In genomic region chr6:138970856-138971425, GRCh38 we compare ENCODE assay signal across 8 cellular contexts. TPM values are rescaled to one million over a fixed set of nuclear protein-coding genes. Genes with fewer than 3 reads are reported as not detected.
A peak's percentile ranks its signal among the peaks of the same experiment; 100 is the strongest.
DNase-seq lines count a peak whose midpoint lies in the region; ATAC-seq, FAIRE-seq and TF ChIP-seq lines count a peak whose summit lies in the region.

No MANE protein-coding gene starts in this region.

- H3K36me3 ChIP-seq in K562 (ENCODE audit: control insufficient read depth, insufficient read depth, low read length) (no peaks in the 10 kb centered on the region), mesenchymal stem cell (ENCODE audit: control insufficient read depth in 1 of 2, insufficient read depth in 2 of 2, low read depth in 1 of 2, low read length in 2 of 2) (no peaks in the 10 kb centered on the region)

- WGBS in K562 (ENCODE audit: insufficient coverage, low coverage, missing lambda C conversion rate) = 37% methylated on average over 1 of the region's 1 CpG
- 0% methylated on average over 1 of the region's 1 CpG for WGBS in mesenchymal stem cell

- H2BK5ac ChIP-seq in mesenchymal stem cell (ENCODE audit: low read depth, low read length, poor library complexity, severe bottlenecking) = no peak overlapping the region

- TF ChIP-seq RAD21 in K562 (CRISPR knock-in tag; conservative IDR thresholded peaks at IDR 0.05 in 1 of 2, IDR thresholded peaks at IDR 0.05 in 1 of 2) = no peak

- H3K79me2 ChIP-seq in K562 (ENCODE audit: control insufficient read depth, insufficient read depth, low read length) = peaks cover 16% of the 10 kb centered on the region; the same call in 2 of the 3 replicates

- H4K8ac ChIP-seq in mesenchymal stem cell (ENCODE audit: low read length) = no peak overlapping the region

- BruUV-seq in K562 (replicated peaks; lab: Mats Ljungman, UMichigan) = no TSS peak

- H3K79me1 ChIP-seq in mesenchymal stem cell (replicated peaks; ENCODE audit: low read length, poor library complexity, severe bottlenecking) = peaks cover 5% of the 10 kb centered on the region

- H3K9ac ChIP-seq in K562 (ENCODE audit: insufficient read depth in 1 of 2, low read depth in 2 of 2, low read length in 2 of 2) = no peak overlapping the region
- peak overlapping the region; percentile 78 for H3K9ac ChIP-seq in mesenchymal stem cell (ENCODE audit: low read length)

- TF ChIP-seq POLR2A in K562 (conservative IDR thresholded peaks at IDR 0.05) = no peak
- TF ChIP-seq POLR2A in GM18505 (IDR thresholded peaks at IDR 0.05; ENCODE audit: borderline replicate concordance, extremely low read depth, insufficient read depth, insufficient read length) = no peak

- no peak overlapping the region for H2BK15ac ChIP-seq in mesenchymal stem cell (ENCODE audit: low read depth, poor library complexity, severe bottlenecking)

- peak; percentile 59 for ATAC-seq in HG02885 (IDR thresholded peaks at IDR 0.05; ENCODE audit: poor library complexity, unreplicated experiment)
- ATAC-seq in K562 = no peak; the same call in 2 of the 3 replicates
- no peak for ATAC-seq in GM18505 (IDR thresholded peaks at IDR 0.05; ENCODE audit: unreplicated experiment)

- H3K18ac ChIP-seq in mesenchymal stem cell (ENCODE audit: low read depth in 1 of 2, low read length in 2 of 2) = no peak overlapping the region

- FAIRE-seq in K562 (lab: Jason Lieb, UNC) = no peak

- CTCF ChIA-PET in K562 (lab: Yijun Ruan, JAX; ENCODE audit: low intra/inter-chr PET ratio) = interaction anchor here (0.6 kb wide), 1 partner anchor 153 kb away, joined by 3 read pairs; no protein-coding TSS in a partner anchor

- no peak overlapping the region for H3K27ac ChIP-seq in K562 (ENCODE audit: extremely low read depth, low read depth, low read length)
- peak overlapping the region; percentile 57 for H3K27ac ChIP-seq in mesenchymal stem cell (ENCODE audit: low read length, poor library complexity, severe bottlenecking)

- TF ChIP-seq CTCF in K562 (IDR thresholded peaks at IDR 0.05 in 2 of 3, conservative IDR thresholded peaks at IDR 0.05 in 1 of 3; ENCODE audit: insufficient read depth in 2 of 3, low read depth in 1 of 3, low read length in 3 of 3) = no peak

- H2BK12ac ChIP-seq in mesenchymal stem cell (ENCODE audit: low read length in 2 of 2) = no peak overlapping the region

- H3K14ac ChIP-seq in mesenchymal stem cell (ENCODE audit: low read length in 2 of 2) = no peak overlapping the region

- H3K4ac ChIP-seq in mesenchymal stem cell (ENCODE audit: low read depth in 1 of 2, low read length in 2 of 2) = no peak overlapping the region

- H4K91ac ChIP-seq in mesenchymal stem cell (ENCODE audit: low read length) = no peak overlapping the region

- in situ Hi-C loops in K562 (cut with MboI) = no loop called here

- intact Hi-C loops in K562 (cut with micrococcal nuclease) = no loop called here

- H2BK120ac ChIP-seq in mesenchymal stem cell (ENCODE audit: low read depth, low read length) = no peak overlapping the region

- H3K4me3 ChIP-seq in K562 (no peak overlapping the region), mesenchymal stem cell (ENCODE audit: insufficient read depth in 1 of 2, low read depth in 1 of 2, low read length in 2 of 2) (peak overlapping the region in 1 of 2 experiments; percentile 55)

- H3K9me3 ChIP-seq in K562 (replicated peaks; ENCODE audit: control insufficient read depth, insufficient read depth, low read depth, low read length) (no peaks in the 10 kb centered on the region), mesenchymal stem cell (ENCODE audit: control insufficient read depth, low read length) (no peaks in the 10 kb centered on the region)

- no peaks in the 10 kb centered on the region for H3K9me1 ChIP-seq in K562 (ENCODE audit: control insufficient read depth, insufficient read depth, low read length)

- TF ChIP-seq EP300 in K562 (IDR thresholded peaks at IDR 0.05; ENCODE audit: low read length) = no peak

- H2AFZ ChIP-seq in K562 (ENCODE audit: low read depth, low read length) = no peak overlapping the region
- H2AFZ ChIP-seq in mesenchymal stem cell (ENCODE audit: low read depth, low read length) = no peak overlapping the region

- POLR2A ChIA-PET in K562 (lab: Yijun Ruan, JAX) = interaction anchor here (2.2 kb wide), 1 partner anchor 12 kb away, joined by 12 read pairs; no protein-coding TSS in a partner anchor

- H3K27me3 ChIP-seq in K562 (ENCODE audit: control insufficient read depth in 2 of 2, insufficient read depth in 2 of 2, low read length in 2 of 2) (no peaks in the 10 kb centered on the region), mesenchymal stem cell (ENCODE audit: control insufficient read depth in 1 of 2, insufficient read depth in 1 of 2, low read length in 2 of 2) (no peaks in the 10 kb centered on the region)

- DNase-seq in Ammon's horn (ENCODE audit: low spot score) (peak; percentile 49), K562 (ENCODE audit: extremely low read depth in 1 of 4, low spot score in 3 of 4) (no peak), mesenchymal stem cell (peak; percentile 94), D341Med (ENCODE audit: low spot score) (no peak), germinal center (ENCODE audit: low spot score) (no peak), NAMALWA (ENCODE audit: low spot score) (no peak)

- no peaks in the 10 kb centered on the region; the same call in 1 of the 2 replicates for H4K20me1 ChIP-seq in K562 (replicated peaks; ENCODE audit: control insufficient read depth, insufficient read depth, low read length)

- H3K4me2 ChIP-seq in K562 (ENCODE audit: insufficient read depth, low read length) (no peak overlapping the region), mesenchymal stem cell (ENCODE audit: low read length, poor library complexity, severe bottlenecking) (no peak overlapping the region)

- no peak overlapping the region for H3K23ac ChIP-seq in mesenchymal stem cell (ENCODE audit: low read length in 2 of 2)

- H3K4me1 ChIP-seq in K562 (replicated peaks in 1 of 2; ENCODE audit: control insufficient read depth in 2 of 2, insufficient read depth in 2 of 2, low read length in 2 of 2) (peaks cover 0 to 6% of the 10 kb centered on the region in 2 experiments; a peak in 1 of 5 replicates), mesenchymal stem cell (ENCODE audit: control insufficient read depth, insufficient read depth, low read depth, low read length) (peaks cover 7% of the 10 kb centered on the region)

- no peak overlapping the region for H2AK5ac ChIP-seq in mesenchymal stem cell (ENCODE audit: low read length, severe bottlenecking)

TF ChIP-seq in K562, 482 proteins besides CTCF, POLR2A, EP300 and RAD21:
- peak; percentile 53; the same call in 1 of the 2 replicates for TF ChIP-seq FOSL1 (tag; conservative IDR thresholded peaks at IDR 0.05)
- no peak for TF ChIP-seq PTBP1 (IDR thresholded peaks at IDR 0.05; ENCODE audit: low read depth, low read length)

RNA-seq across cellular contexts. Expression of gene REPS1, which starts 17.1 kb away (rescaled TPM):
- total RNA-seq in K562 (2011; cell fraction: chromatin; rRNA removed; ENCODE audit: low replicate concordance) = 31.0 and 93.7 TPM in 2 replicates
- total RNA-seq in K562 (2011; cell fraction: nucleolus; rRNA removed) = 14.3 and 16.2 TPM in 2 replicates
- total RNA-seq in K562 (2011; cell fraction: nucleoplasm; rRNA removed) = 25.8 and 46.0 TPM in 2 replicates
- total RNA-seq in K562 (2014; rRNA removed) (18.3 and 23.2 TPM in 2 replicates), K562 (2014; rRNA removed; fragmentation: Illumina TruSeq; extraction: Trizol) (31.2 and 32.5 TPM in 2 replicates), K562 (2015; rRNA removed; fragmentation: Illumina TruSeq; extraction: Trizol) (32.9 and 34.6 TPM in 2 replicates), K562 (2021) (29.3 and 30.0 TPM in 2 replicates)
- polyA plus RNA-seq in K562 (2011; rRNA removed) (27.8 and 30.8 TPM in 2 replicates), K562 (2014; fragmentation: Illumina TruSeq; extraction: Trizol) (30.5 and 36.0 TPM in 2 replicates), K562 (2014; fragmentation: Nextera tagmentation; extraction: Ambion mirVana) (10 to 100 TPM in 1 of 2 experiments, 1 to 10 TPM in 1; 7.9 to 11.4 TPM), K562 (2014; rRNA removed) (20.5 and 23.3 TPM in 2 replicates)
- 17.3 and 19.5 TPM in 2 replicates for polyA plus RNA-seq in K562 (2011; cell fraction: cytosol; rRNA removed)
- polyA plus RNA-seq in K562 (2011; cell fraction: nucleus; rRNA removed) = 27.8 and 28.9 TPM in 2 replicates
- polyA plus RNA-seq in K562 (2012) = 24.6 and 32.3 TPM in 2 replicates
- polyA minus RNA-seq in K562 (2011; rRNA and poly(A)+ RNA removed) = 46.6 and 46.9 TPM in 2 replicates
- 14.6 and 43.4 TPM in 2 replicates for polyA minus RNA-seq in K562 (2011; cell fraction: cytosol; rRNA and poly(A)+ RNA removed)
- 19.9 and 37.9 TPM in 2 replicates for polyA minus RNA-seq in K562 (2011; cell fraction: nucleus; rRNA and poly(A)+ RNA removed)
- 26.9 TPM for polyA plus RNA-seq in mesenchymal stem cell (2013, experiment 1 of 2)
- 27.0 TPM for polyA plus RNA-seq in mesenchymal stem cell (2013, experiment 2 of 2)

RNA-seq across cellular contexts. Expression of gene ABRACL, which starts 57.6 kb away (rescaled TPM):
- 1.1 TPM in 1 of 2 replicates, not detected in the other for total RNA-seq in K562 (2011; cell fraction: chromatin; rRNA removed; ENCODE audit: low replicate concordance)
- not detected in 2 replicates for total RNA-seq in K562 (2011; cell fraction: nucleolus; rRNA removed)
- total RNA-seq in K562 (2011; cell fraction: nucleoplasm; rRNA removed) = not detected in 2 replicates
- total RNA-seq in K562 (2014; rRNA removed) (0.98 and 1.4 TPM in 2 replicates), K562 (2014; rRNA removed; fragmentation: Illumina TruSeq; extraction: Trizol) (1.9 and 2.1 TPM in 2 replicates), K562 (2015; rRNA removed; fragmentation: Illumina TruSeq; extraction: Trizol) (2.0 and 2.3 TPM in 2 replicates), K562 (2021) (1.4 and 1.5 TPM in 2 replicates)
- polyA plus RNA-seq in K562 (2011; rRNA removed) (3.0 and 6.1 TPM in 2 replicates), K562 (2014; fragmentation: Illumina TruSeq; extraction: Trizol) (1.6 TPM in 2 replicates), K562 (2014; fragmentation: Nextera tagmentation; extraction: Ambion mirVana) (1 to 10 TPM; 3.8 to 5.2 TPM), K562 (2014; rRNA removed) (1.1 and 1.3 TPM in 2 replicates)
- polyA plus RNA-seq in K562 (2011; cell fraction: cytosol; rRNA removed) = 1.2 and 4.4 TPM in 2 replicates
- polyA plus RNA-seq in K562 (2011; cell fraction: nucleus; rRNA removed) = 0.21 and 1.4 TPM in 2 replicates
- 3.2 and 3.4 TPM in 2 replicates for polyA plus RNA-seq in K562 (2012)
- 1.4 and 5.4 TPM in 2 replicates for polyA minus RNA-seq in K562 (2011; rRNA and poly(A)+ RNA removed)
- 1.7 and 2.8 TPM in 2 replicates for polyA minus RNA-seq in K562 (2011; cell fraction: cytosol; rRNA and poly(A)+ RNA removed)
- 0.89 TPM in 1 of 2 replicates, not detected in the other for polyA minus RNA-seq in K562 (2011; cell fraction: nucleus; rRNA and poly(A)+ RNA removed)
- polyA plus RNA-seq in mesenchymal stem cell (2013, experiment 1 of 2) = 102 TPM
- polyA plus RNA-seq in mesenchymal stem cell (2013, experiment 2 of 2) = 105 TPM

Comparison
In these comparisons a context has a peak if more than half of its experiments do, and no peak if none do; other contexts are left out.
1. DNase-seq: peak in Ammon's horn (single experiment) and mesenchymal stem cell (single experiment); none in K562 (0 of 4), D341Med (single experiment), germinal center (single experiment) and NAMALWA (single experiment).